11 cellular contexts compared by ENCODE assay signal in genomic region chr17:44008205-44008909, GRCh38. TPM values are rescaled to one million over a fixed set of nuclear protein-coding genes. Genes with fewer than 3 reads are reported as not detected.
DNase-seq lines count a peak whose midpoint lies in the region; ATAC-seq and TF ChIP-seq lines count a peak whose summit lies in the region.
"Had no signal": no experiment of that assay in that cellular context is flagged by ENCODE, and none has a peak within 500 bp of the region (broad histone marks: within the 10 kb centered on the region; RNA-seq: fewer than 3 reads in every experiment).

No MANE protein-coding gene starts in this region.

- TF ChIP-seq POLR2A in vagina (IDR thresholded peaks at IDR 0.05): no peak

- intact Hi-C loops in left cardiac atrium (cut with DNase I): loop anchor here in 1 of 2 donors (5.0 kb wide), 1 partner anchor 34 kb away; no protein-coding TSS in a partner anchor
- intact Hi-C loops in activated B cell treated with CpG ODN at 0.5 μM for 24 hours (cut with micrococcal nuclease): loop anchor here (5.0 kb wide), 2 partner anchors 101 to 114 kb away; partner anchors contain the start of genes HDAC5 and MPP2
- intact Hi-C loops in vagina (cut with DNase I): no loop called here

- TF ChIP-seq CTCF in cardiac muscle cell (IDR thresholded peaks at IDR 0.05; ENCODE audit: low read depth, low read length): no peak
- no peak for TF ChIP-seq CTCF in activated B cell treated with CpG ODN at 0.5 μM for 24 hours (IDR thresholded peaks at IDR 0.05)
- no peak for TF ChIP-seq CTCF in vagina (IDR thresholded peaks at IDR 0.05)

- POLR2A ChIA-PET in activated B cell treated with CpG ODN at 0.5 μM for 24 hours (lab: Charles Lee): interaction anchor here (0.7 kb wide), 1 partner anchor 98 kb away, joined by 3 read pairs; no protein-coding TSS in a partner anchor

- H3K9me3 ChIP-seq in cardiac muscle cell (ENCODE audit: low read depth) (no peaks in the 10 kb centered on the region), iPS-15b (ENCODE audit: control insufficient read depth, insufficient read depth, low read length) (no peaks in the 10 kb centered on the region), vagina (no peaks in the 10 kb centered on the region)
- H3K9me3 ChIP-seq: colonic mucosa had no signal

- DNase-seq in cardiac muscle cell (ENCODE audit: low read depth in 1 of 2, low spot score in 1 of 2) (no peak), left cardiac atrium (no peak), activated B cell treated with CpG ODN at 0.5 μM for 24 hours (no peak), vagina (ENCODE audit: extremely low spot score in 2 of 2) (no peak), EL (no peak), activated gamma-delta T cell treated with Interleukin-2 at 50 U/mL for 16 hours (no peak)
- no peak for DNase-seq in stimulated activated naive CD4-positive, alpha-beta T cell treated with Interleukin-2 at 50 U/mL for 16 hours (lab: John Stamatoyannopoulos, UW)
- DNase-seq: stimulated activated CD4-positive, alpha-beta T cell treated with anti-CD3 and anti-CD28 coated beads, Interleukin-4, amount 100 ng/mL, for 24 hours had no signal

- peak overlapping the region; percentile 90 for H3K4me3 Mint-ChIP-seq in activated B cell treated with CpG ODN at 0.5 μM for 24 hours

- no peaks in the 10 kb centered on the region for H3K9me3 Mint-ChIP-seq in activated B cell treated with CpG ODN at 0.5 μM for 24 hours

- H3K36me3 ChIP-seq in cardiac muscle cell (no peaks in the 10 kb centered on the region), iPS-15b (ENCODE audit: control insufficient read depth, insufficient read depth, low read length) (no peaks in the 10 kb centered on the region), vagina (no peaks in the 10 kb centered on the region)
- H3K36me3 ChIP-seq: colonic mucosa had no signal

- peak overlapping the region; percentile 64 for H3K4me3 ChIP-seq in cardiac muscle cell
- peak overlapping the region; percentile 90 for H3K4me3 ChIP-seq in iPS-15b (ENCODE audit: low read depth, low read length)
- peak overlapping the region in 1 of 2 donors; percentile 64 for H3K4me3 ChIP-seq in vagina
- H3K4me3 ChIP-seq: lung had no signal

- ATAC-seq in left cardiac atrium (no peak), activated B cell treated with CpG ODN at 0.5 μM for 24 hours (ENCODE audit: low read depth) (no peak)

- CTCF ChIA-PET in activated B cell treated with CpG ODN at 0.5 μM for 24 hours (lab: Charles Lee): no interaction called here

- no peak overlapping the region for H3K27ac Mint-ChIP-seq in activated B cell treated with CpG ODN at 0.5 μM for 24 hours

- H3K27me3 Mint-ChIP-seq in activated B cell treated with CpG ODN at 0.5 μM for 24 hours: peaks cover 9% of the 10 kb centered on the region

- H3K27me3 ChIP-seq in cardiac muscle cell (peaks cover 30% of the 10 kb centered on the region), iPS-15b (ENCODE audit: control insufficient read depth, insufficient read depth, low read length) (peaks cover 24% of the 10 kb centered on the region), vagina (no peaks in the 10 kb centered on the region)

- H3K4me1 ChIP-seq in cardiac muscle cell (ENCODE audit: low read depth): peaks cover 10% of the 10 kb centered on the region
- peaks cover 7% of the 10 kb centered on the region for H3K4me1 ChIP-seq in iPS-15b (ENCODE audit: control insufficient read depth, insufficient read depth, low read length)
- peaks cover 58% of the 10 kb centered on the region for H3K4me1 ChIP-seq in vagina

- H3K4me1 Mint-ChIP-seq in activated B cell treated with CpG ODN at 0.5 μM for 24 hours: peaks cover 26% of the 10 kb centered on the region

- H3K9ac ChIP-seq in iPS-15b (ENCODE audit: low read depth, low read length): peak overlapping the region; percentile 32

- H3K27ac ChIP-seq in cardiac muscle cell (no peak overlapping the region), vagina (peak overlapping the region; percentile 60)
- H3K27ac ChIP-seq: colonic mucosa had no signal

- peaks cover 14% of the 10 kb centered on the region for H3K36me3 Mint-ChIP-seq in activated B cell treated with CpG ODN at 0.5 μM for 24 hours (ENCODE audit: low read depth)

RNA-seq across cellular contexts. Expression of gene NAGS, which starts 3.9 kb away (rescaled TPM):
- total RNA-seq in cardiac muscle cell (4.2 and 6.1 TPM in 2 replicates), left cardiac atrium (1 to 10 TPM; 1.3 to 1.4 TPM), activated B cell treated with CpG ODN at 0.5 μM for 24 hours (1.0 and 1.2 TPM in 2 replicates), vagina (4.9 TPM)
- polyA plus RNA-seq in cardiac muscle cell: 5.1 and 8.5 TPM in 2 replicates

RNA-seq across cellular contexts. Expression of gene TMEM101, which starts 6.4 kb away (rescaled TPM):
- 37.5 and 65.8 TPM in 2 replicates for total RNA-seq in cardiac muscle cell
- polyA plus RNA-seq in cardiac muscle cell: 22.5 and 40.6 TPM in 2 replicates
- total RNA-seq in left cardiac atrium: 10 to 100 TPM; 16.1 to 17.5 TPM
- 23.0 and 24.6 TPM in 2 replicates for total RNA-seq in activated B cell treated with CpG ODN at 0.5 μM for 24 hours
- 33.6 TPM for total RNA-seq in vagina

RNA-seq across cellular contexts. Expression of gene PYY, which starts 54.6 kb away (rescaled TPM):
- total RNA-seq in cardiac muscle cell (not detected in 2 replicates), left cardiac atrium (not detected), activated B cell treated with CpG ODN at 0.5 μM for 24 hours (not detected in 2 replicates), vagina (not detected)
- polyA plus RNA-seq in cardiac muscle cell: 0.77 TPM in 1 of 2 replicates, not detected in the other

RNA-seq across cellular contexts. Expression of gene LSM12, which starts 58.1 kb away (rescaled TPM):
- total RNA-seq in cardiac muscle cell: 31.0 and 45.3 TPM in 2 replicates
- 46.5 and 60.7 TPM in 2 replicates for polyA plus RNA-seq in cardiac muscle cell
- 10 to 100 TPM; 39.4 to 57.5 TPM for total RNA-seq in left cardiac atrium
- total RNA-seq in activated B cell treated with CpG ODN at 0.5 μM for 24 hours: 57.3 and 68.7 TPM in 2 replicates
- 27.3 TPM for total RNA-seq in vagina
